Comparison of ENCODE assay signal across 25 cellular contexts in genomic region chr6:161204866-161205557, GRCh38.
A peak's percentile ranks its signal among the peaks of the same experiment; 100 is the strongest.
DNase-seq lines count a peak whose midpoint lies in the region; ATAC-seq and TF ChIP-seq lines count a peak whose summit lies in the region.
"Had no signal": no experiment of that assay in that cellular context is flagged by ENCODE, and none has a peak within 500 bp of the region (broad histone marks: within the 10 kb centered on the region; RNA-seq: fewer than 3 reads in every experiment).

No MANE protein-coding gene starts in this region.

- H3K36me3 Mint-ChIP-seq in CD8-positive, alpha-beta T cell: no peaks in the 10 kb centered on the region
- H3K36me3 Mint-ChIP-seq: activated naive CD8-positive, alpha-beta T cell treated with anti-CD3 and anti-CD28 coated beads, Interleukin-2, amount 10 ng/mL, durations not matched to agents 7 days and 5 days; natural killer cell had no signal

- H3K4me3 ChIP-seq in smooth muscle cell (no peak overlapping the region), adrenal gland (no peak overlapping the region)
- H3K4me3 ChIP-seq in CD8-positive, alpha-beta T cell (ENCODE audit: low read depth, low read length): no peak overlapping the region
- H3K4me3 ChIP-seq: BLaER1 treated with 17β-estradiol and CSF1 and Interleukin-3, amounts not matched to agents 10 nM and 100 nM; body of pancreas; SJSA1; upper lobe of right lung had no signal

- CTCF ChIA-PET in CD8-positive, alpha-beta T cell (lab: Charles Lee): no interaction called here

- DNase-seq in M059J (ENCODE audit: low read depth) (peak; percentile 64), astrocyte of the hippocampus (ENCODE audit: low read depth, low spot score) (peak; percentile 72), fibroblast of peridontal ligament (ENCODE audit: extremely low read depth) (peak; percentile 54), smooth muscle cell (lab: John Stamatoyannopoulos, UW; ENCODE audit: unreplicated experiment) (no peak), GM10266 (ENCODE audit: extremely low spot score) (no peak), HuH-7 (ENCODE audit: low spot score) (no peak), adrenal gland (no peak)
- DNase-seq in CD8-positive, alpha-beta T cell: no peak
- DNase-seq: activated CD4-positive, CD25-positive, alpha-beta regulatory T cell treated with anti-CD3 and anti-CD28 coated beads, Interleukin-2, amount 50 U/mL, for 72 hours; activated CD8-positive, alpha-beta T cell treated with anti-CD3 and anti-CD28 coated beads for 36 hours; activated naive CD8-positive, alpha-beta T cell treated with anti-CD3 and anti-CD28 coated beads, Interleukin-2, amount 10 ng/mL, durations not matched to agents 7 days and 5 days; body of pancreas; Caco-2; DMS79 treated with DMSO at 0.1 percent for 48 hours; HFFc6; natural killer cell; NCI-H1105 treated with DMSO at 0.1 percent for 48 hours; NCI-H1930; NCI-H69; RPMI8226; stimulated activated CD4-positive, alpha-beta T cell treated with anti-CD3 and anti-CD28 coated beads, Interleukin-2, amount 100 ng/mL, for 24 hours; upper lobe of right lung had no signal

- H3K9me3 Mint-ChIP-seq in CD8-positive, alpha-beta T cell: no peaks in the 10 kb centered on the region
- H3K9me3 Mint-ChIP-seq: activated CD8-positive, alpha-beta T cell treated with anti-CD3 and anti-CD28 coated beads for 36 hours; natural killer cell had no signal

- H2AFZ ChIP-seq in smooth muscle cell (ENCODE audit: low read depth): no peak overlapping the region

- H3K27ac Mint-ChIP-seq in CD8-positive, alpha-beta T cell: no peak overlapping the region
- H3K27ac Mint-ChIP-seq: activated CD8-positive, alpha-beta T cell treated with anti-CD3 and anti-CD28 coated beads for 36 hours; activated naive CD8-positive, alpha-beta T cell treated with anti-CD3 and anti-CD28 coated beads, Interleukin-2, amount 10 ng/mL, durations not matched to agents 7 days and 5 days; HFFc6; IgD-negative memory B cell; natural killer cell had no signal

- intact Hi-C loops in CD8-positive, alpha-beta T cell (cut with DNase I, micrococcal nuclease): no loop called here
- intact Hi-C loops in adrenal gland (cut with DNase I): no loop called here

- peaks cover 88% of the 10 kb centered on the region for H3K79me2 ChIP-seq in smooth muscle cell (ENCODE audit: low read depth)

- peaks cover 7% of the 10 kb centered on the region for H3F3A ChIP-seq in smooth muscle cell (ENCODE audit: low read depth)

- ATAC-seq in CD8-positive, alpha-beta T cell: no peak
- ATAC-seq: activated CD8-positive, alpha-beta T cell treated with anti-CD3 and anti-CD28 coated beads for 36 hours; body of pancreas; natural killer cell; upper lobe of right lung had no signal

- H3K4me1 Mint-ChIP-seq in CD8-positive, alpha-beta T cell (ENCODE audit: low read depth): no peaks in the 10 kb centered on the region
- H3K4me1 Mint-ChIP-seq: activated naive CD8-positive, alpha-beta T cell treated with anti-CD3 and anti-CD28 coated beads, Interleukin-2, amount 10 ng/mL, durations not matched to agents 7 days and 5 days; IgD-negative memory B cell had no signal

- H3K4me2 ChIP-seq in smooth muscle cell: peak overlapping the region; percentile 32

- 78% methylated on average over 11 of the region's 11 CpGs for WGBS in smooth muscle cell (ENCODE audit: low lambda C conversion rate)
- 77 to 93% (median 83%) methylated on average over 11 of the region's 11 CpGs for WGBS in adrenal gland, 4 donors

- H3K27me3 Mint-ChIP-seq in CD8-positive, alpha-beta T cell (ENCODE audit: low read depth): no peaks in the 10 kb centered on the region
- H3K27me3 Mint-ChIP-seq: activated CD8-positive, alpha-beta T cell treated with anti-CD3 and anti-CD28 coated beads for 36 hours had no signal

- no peak overlapping the region for H3K4me3 Mint-ChIP-seq in CD8-positive, alpha-beta T cell
- H3K4me3 Mint-ChIP-seq: activated CD8-positive, alpha-beta T cell treated with anti-CD3 and anti-CD28 coated beads for 36 hours; activated naive CD8-positive, alpha-beta T cell treated with anti-CD3 and anti-CD28 coated beads, Interleukin-2, amount 10 ng/mL, durations not matched to agents 7 days and 5 days; HFFc6; natural killer cell had no signal

- H3K4me1 ChIP-seq in smooth muscle cell (ENCODE audit: low read depth) (peaks cover 3% of the 10 kb centered on the region), adrenal gland (replicated peaks in 1 of 2) (no peaks in the 10 kb centered on the region)
- H3K4me1 ChIP-seq in CD8-positive, alpha-beta T cell (ENCODE audit: insufficient read depth, low read length): no peaks in the 10 kb centered on the region
- H3K4me1 ChIP-seq: body of pancreas, Caco-2 had no signal

- H3K9me3 ChIP-seq in smooth muscle cell (replicated peaks; ENCODE audit: low read depth): no peaks in the 10 kb centered on the region
- no peaks in the 10 kb centered on the region for H3K9me3 ChIP-seq in CD8-positive, alpha-beta T cell (ENCODE audit: low read length)
- no peaks in the 10 kb centered on the region for H3K9me3 ChIP-seq in adrenal gland (replicated peaks in 1 of 3)
- H3K9me3 ChIP-seq: body of pancreas, Caco-2, SJSA1, upper lobe of right lung had no signal

- no peak overlapping the region for H3K9ac ChIP-seq in smooth muscle cell (ENCODE audit: low read depth)
- H3K9ac ChIP-seq: BLaER1 treated with 17β-estradiol and CSF1 and Interleukin-3, amounts not matched to agents 10 nM and 100 nM had no signal

- TF ChIP-seq CTCF in smooth muscle cell (IDR thresholded peaks at IDR 0.05; ENCODE audit: borderline replicate concordance, insufficient read depth, poor library complexity, severe bottlenecking): no peak
- no peak for TF ChIP-seq CTCF in CD8-positive, alpha-beta T cell (IDR thresholded peaks at IDR 0.05)
- TF ChIP-seq CTCF in GM10266 (IDR thresholded peaks at IDR 0.05; ENCODE audit: control insufficient read depth, insufficient read depth, low read depth, missing control alignments): no peak
- TF ChIP-seq CTCF in adrenal gland (IDR thresholded peaks at IDR 0.05): no peak

- H3K36me3 ChIP-seq in smooth muscle cell (ENCODE audit: low read depth): no peaks in the 10 kb centered on the region
- H3K36me3 ChIP-seq in CD8-positive, alpha-beta T cell (ENCODE audit: insufficient read depth, low read length): no peaks in the 10 kb centered on the region
- no peaks in the 10 kb centered on the region for H3K36me3 ChIP-seq in adrenal gland (replicated peaks in 1 of 2)
- H3K36me3 ChIP-seq: SJSA1, upper lobe of right lung had no signal

- H3K27me3 ChIP-seq in smooth muscle cell (ENCODE audit: low read depth): no peaks in the 10 kb centered on the region
- H3K27me3 ChIP-seq in CD8-positive, alpha-beta T cell (ENCODE audit: insufficient read depth, low read length): no peaks in the 10 kb centered on the region
- no peaks in the 10 kb centered on the region for H3K27me3 ChIP-seq in adrenal gland
- H3K27me3 ChIP-seq: BLaER1 treated with 17β-estradiol and CSF1 and Interleukin-3, amounts not matched to agents 10 nM and 100 nM; body of pancreas; SJSA1; upper lobe of right lung had no signal

- POLR2A ChIA-PET in CD8-positive, alpha-beta T cell (lab: Charles Lee): no interaction called here

- peaks cover 14% of the 10 kb centered on the region for H4K20me1 ChIP-seq in smooth muscle cell (ENCODE audit: low read depth)
- H4K20me1 ChIP-seq: BLaER1 treated with 17β-estradiol and CSF1 and Interleukin-3, amounts not matched to agents 10 nM and 100 nM had no signal

- TF ChIP-seq POLR2A in adrenal gland (IDR thresholded peaks at IDR 0.05): no peak

- H3K27ac ChIP-seq in smooth muscle cell (ENCODE audit: low read depth): peak overlapping the region; percentile 24
- no peak overlapping the region for H3K27ac ChIP-seq in CD8-positive, alpha-beta T cell (ENCODE audit: low read depth, low read length)
- H3K27ac ChIP-seq in adrenal gland: no peak overlapping the region
- H3K27ac ChIP-seq: BLaER1 treated with 17β-estradiol and CSF1 and Interleukin-3, amounts not matched to agents 10 nM and 100 nM; body of pancreas; SJSA1; upper lobe of right lung had no signal

Comparison
In these comparisons a context has a peak if more than half of its experiments do, and no peak if none do; other contexts are left out.
1. DNase-seq: peak in M059J (single experiment), astrocyte of the hippocampus (single experiment) and fibroblast of peridontal ligament (single experiment); none in smooth muscle cell (single experiment), CD8-positive, alpha-beta T cell (0 of 7), GM10266 (single experiment), HuH-7 (single experiment) and adrenal gland (0 of 7).